Comparison of ENCODE assay signal across 9 cellular contexts in the genomic region with DNA sequence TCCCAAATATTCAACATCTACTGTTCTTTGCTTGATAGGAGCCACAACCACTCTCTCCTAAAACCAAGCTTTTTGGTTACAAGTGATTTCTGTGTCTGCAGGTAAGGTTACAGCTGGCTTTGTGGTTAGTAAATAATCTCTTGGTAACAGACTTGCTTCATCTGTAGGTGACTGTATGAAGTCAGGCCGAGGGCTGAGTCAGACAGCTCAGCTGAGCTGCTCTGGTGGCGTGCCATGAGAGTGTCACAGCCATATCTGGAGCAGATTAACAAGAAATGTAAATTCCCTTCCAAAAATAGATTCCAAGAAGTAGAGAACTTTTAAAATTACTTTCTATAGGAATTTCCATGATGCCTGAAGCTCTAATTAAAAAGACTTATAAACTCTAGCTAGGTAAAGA. TPM values are rescaled to one million over a fixed set of nuclear protein-coding genes. Genes with fewer than 3 reads are reported as not detected.
DNase-seq lines count a peak whose midpoint lies in the region; ATAC-seq, FAIRE-seq and TF ChIP-seq lines count a peak whose summit lies in the region.
"Had no signal": no experiment of that assay in that cellular context is flagged by ENCODE, and none has a peak within 500 bp of the region (broad histone marks: within the 10 kb centered on the region; RNA-seq: fewer than 3 reads in every experiment).

No MANE protein-coding gene starts in this region.

- TF ChIP-seq CTCF in GM12878 (IDR thresholded peaks at IDR 0.05 in 2 of 3, conservative IDR thresholded peaks at IDR 0.05 in 1 of 3; ENCODE audit: control insufficient read depth in 2 of 3, extremely low read depth in 1 of 3, insufficient read depth in 1 of 3, low read depth in 3 of 3, low read length in 3 of 3) (no peak), progenitor cell of endocrine pancreas (IDR thresholded peaks at IDR 0.05; ENCODE audit: unreplicated experiment) (no peak)

- TF ChIP-seq EP300 in GM12878 (IDR thresholded peaks at IDR 0.05; ENCODE audit: borderline replicate concordance in 1 of 2, control insufficient read depth in 1 of 2, low read depth in 2 of 2, low read length in 2 of 2), result no peak

- no peak overlapping the region for H3K4me3 ChIP-seq in GM12878

- H3K4me2 ChIP-seq in GM12878 (ENCODE audit: control insufficient read depth, insufficient read depth), result no peak overlapping the region

- no peaks in the 10 kb centered on the region for H3K4me1 ChIP-seq in GM12878 (ENCODE audit: control insufficient read depth, insufficient read depth, low read length)

- peak; percentile 95 for ATAC-seq in GM19043 (IDR thresholded peaks at IDR 0.05; ENCODE audit: low read depth, unreplicated experiment)
- ATAC-seq in HG03060 (IDR thresholded peaks at IDR 0.05; ENCODE audit: low read depth, unreplicated experiment), result peak; percentile 97
- peak; percentile 52; the same call in 2 of the 3 replicates for ATAC-seq in GM12878
- ATAC-seq: left colon had no signal

- POLR2A ChIA-PET in GM12878 (lab: Charles Lee), result no interaction called here

- BruUV-seq in GM12878 (replicated peaks; lab: Mats Ljungman, UMichigan), result no TSS peak

- H3K27ac Mint-ChIP-seq in progenitor cell of endocrine pancreas, result peak overlapping the region; percentile 79

- H3K4me3 Mint-ChIP-seq in progenitor cell of endocrine pancreas (ENCODE audit: low read depth), result no peak overlapping the region

- H3K79me2 ChIP-seq in GM12878 (ENCODE audit: control insufficient read depth, insufficient read depth, low read length), result no peaks in the 10 kb centered on the region

- H2AFZ ChIP-seq in GM12878 (ENCODE audit: control insufficient read depth, low read depth, low read length), result no peak overlapping the region

- CTCF ChIA-PET in GM12878 (lab: Yijun Ruan, JAX), result interaction anchor here (1.0 to 1.4 kb wide), 2 partner anchors 10 to 456 kb away, joined by 3 read pairs; no protein-coding TSS in a partner anchor

- no peaks in the 10 kb centered on the region for H3K4me1 Mint-ChIP-seq in progenitor cell of endocrine pancreas (ENCODE audit: low read depth)

- no peak for TF ChIP-seq RAD21 in GM12878 (IDR thresholded peaks at IDR 0.05; ENCODE audit: insufficient read depth, low read depth, low read length)

- H3K27me3 Mint-ChIP-seq in progenitor cell of endocrine pancreas, result no peaks in the 10 kb centered on the region

- in situ Hi-C loops in GM12878 (cut with MboI), result no loop called here

- no peak overlapping the region for H3K27ac ChIP-seq in GM12878 (ENCODE audit: control insufficient read depth, insufficient read depth)

- H4K20me1 ChIP-seq in GM12878 (ENCODE audit: control insufficient read depth, insufficient read depth), result no peaks in the 10 kb centered on the region

- SMC1A ChIA-PET in GM12878 (lab: Charles Lee; ENCODE audit: uncharacterized antibody, unreplicated experiment), result no interaction called here

- no peaks in the 10 kb centered on the region for H3K36me3 Mint-ChIP-seq in progenitor cell of endocrine pancreas (ENCODE audit: insufficient read depth)

- TF ChIP-seq POLR2A in GM12878 (IDR thresholded peaks at IDR 0.05; ENCODE audit: low read depth, low read length), result no peak

- H3K27me3 ChIP-seq in GM12878 (replicated peaks in 1 of 2; ENCODE audit: control insufficient read depth in 2 of 2, insufficient read depth in 2 of 2, low read length in 1 of 2), result no peaks in the 10 kb centered on the region

- no peak for DNase-seq in GM12878 (ENCODE audit: low read depth, low spot score)
- no peak for DNase-seq in progenitor cell of endocrine pancreas (ENCODE audit: low spot score, unreplicated experiment)
- no peak for DNase-seq in ecto neural progenitor cell (ENCODE audit: low spot score)
- no peak for DNase-seq in NCI-H2081 (lab: John Stamatoyannopoulos, UW)
- DNase-seq in NCI-H2029 (lab: John Stamatoyannopoulos, UW), result no peak
- DNase-seq in D341Med (ENCODE audit: low spot score), result no peak

- intact Hi-C loops in GM12878 (cut with micrococcal nuclease; ENCODE audit: unreplicated experiment), result no loop called here

- H3K9ac ChIP-seq in GM12878 (ENCODE audit: control insufficient read depth, insufficient read depth, low read length), result no peak overlapping the region

- no peak for FAIRE-seq in GM12878 (lab: Jason Lieb, UNC)

- no peaks in the 10 kb centered on the region for H3K9me3 ChIP-seq in GM12878 (replicated peaks; ENCODE audit: control insufficient read depth, insufficient read depth, low read length)

- 0% methylated on average over 2 of the region's 2 CpGs for WGBS in GM12878 (ENCODE audit: insufficient coverage, insufficient replicate concordance, low lambda C conversion rate, missing lambda C conversion rate)

- no peaks in the 10 kb centered on the region for H3K9me3 Mint-ChIP-seq in progenitor cell of endocrine pancreas (ENCODE audit: low read depth)

- RAD21 ChIA-PET in GM12878 (lab: Charles Lee; ENCODE audit: unreplicated experiment), result no interaction called here

- no peaks in the 10 kb centered on the region for H3K36me3 ChIP-seq in GM12878 (ENCODE audit: control insufficient read depth in 2 of 2, insufficient read depth in 2 of 2, low read length in 1 of 2)

TF ChIP-seq in GM12878, 131 proteins besides CTCF, POLR2A, EP300 and RAD21 (continues in another document):
- TF ChIP-seq ZNF687 (IDR thresholded peaks at IDR 0.05) (no peak), HDAC6 (IDR thresholded peaks at IDR 0.05; ENCODE audit: unreplicated experiment) (no peak), CREM (IDR thresholded peaks at IDR 0.05; ENCODE audit: low read depth) (0 out of 2 replicates have a peak, but pooled peaks have one; percentile 18), CHD1 (IDR thresholded peaks at IDR 0.05; ENCODE audit: low read depth, low read length) (no peak), ZNF622 (IDR thresholded peaks at IDR 0.05) (no peak)
- TF ChIP-seq, protein P1, sequence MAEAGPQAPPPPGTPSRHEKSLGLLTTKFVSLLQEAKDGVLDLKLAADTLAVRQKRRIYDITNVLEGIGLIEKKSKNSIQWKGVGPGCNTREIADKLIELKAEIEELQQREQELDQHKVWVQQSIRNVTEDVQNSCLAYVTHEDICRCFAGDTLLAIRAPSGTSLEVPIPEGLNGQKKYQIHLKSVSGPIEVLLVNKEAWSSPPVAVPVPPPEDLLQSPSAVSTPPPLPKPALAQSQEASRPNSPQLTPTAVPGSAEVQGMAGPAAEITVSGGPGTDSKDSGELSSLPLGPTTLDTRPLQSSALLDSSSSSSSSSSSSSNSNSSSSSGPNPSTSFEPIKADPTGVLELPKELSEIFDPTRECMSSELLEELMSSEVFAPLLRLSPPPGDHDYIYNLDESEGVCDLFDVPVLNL (IDR thresholded peaks at IDR 0.05; ENCODE audit: low read depth, low read length), result no peak

RNA-seq across cellular contexts. Expression of gene TAS2R1, which starts 23.7 kb away (rescaled TPM):
- total RNA-seq in GM12878 (2013; cell fraction: nucleolus; rRNA removed), result 0.37 TPM in 1 of 2 replicates, not detected in the other
- total RNA-seq in GM12878 (2014; rRNA removed) (not detected in 2 replicates), GM12878 (2014; rRNA removed; fragmentation: Illumina TruSeq; extraction: Trizol) (not detected in 2 replicates), GM12878 (2021) (not detected in 2 replicates), progenitor cell of endocrine pancreas (0.22 TPM in 1 of 2 replicates, not detected in the other)
- polyA plus RNA-seq in GM12878 (2011; ENCODE audit: low read depth), result not detected
- polyA plus RNA-seq in GM12878 (2011; rRNA removed) (not detected in 2 replicates), GM12878 (2014; fragmentation: Illumina TruSeq; extraction: Trizol) (not detected in 2 replicates), GM12878 (2014; fragmentation: Nextera tagmentation; extraction: Ambion mirVana) (not detected), GM12878 (2014; rRNA removed) (not detected in 2 replicates), GM12878 (2016; fragmentation: Nextera tagmentation; extraction: Ambion mirVana) (not detected)
- polyA plus RNA-seq in GM12878 (2011; cell fraction: cytosol; rRNA removed), result not detected in 2 replicates
- polyA plus RNA-seq in GM12878 (2011; cell fraction: nucleus; rRNA removed), result not detected in 2 replicates
- not detected in 2 replicates for polyA plus RNA-seq in GM12878 (2012)
- not detected in 2 replicates for polyA minus RNA-seq in GM12878 (2011; rRNA and poly(A)+ RNA removed)
- not detected in 2 replicates for polyA minus RNA-seq in GM12878 (2011; cell fraction: cytosol; rRNA and poly(A)+ RNA removed)
- not detected in 2 replicates for polyA minus RNA-seq in GM12878 (2011; cell fraction: nucleus; rRNA and poly(A)+ RNA removed)
- total RNA-seq: left colon had no signal
